21 cellular contexts compared by ENCODE assay signal in genomic region chr2:56671973-56672569, GRCh38.
A peak's percentile ranks its signal among the peaks of the same experiment; 100 is the strongest.
DNase-seq lines count a peak whose midpoint lies in the region; ATAC-seq, FAIRE-seq and TF ChIP-seq lines count a peak whose summit lies in the region.
"Had no signal": no experiment of that assay in that cellular context is flagged by ENCODE, and none has a peak within 500 bp of the region (broad histone marks: within the 10 kb centered on the region; RNA-seq: fewer than 3 reads in every experiment).

No MANE protein-coding gene starts in this region.

- H2AFZ ChIP-seq in HepG2 (ENCODE audit: low read length) = no peak overlapping the region

- no peaks in the 10 kb centered on the region for H3K79me2 ChIP-seq in HepG2 (ENCODE audit: insufficient read depth, low read length)

- H3K4me3 ChIP-seq in liver (ENCODE audit: low read depth in 1 of 3, low read length in 3 of 3) (no peak overlapping the region), HepG2 (replicated peaks in 1 of 3; ENCODE audit: insufficient read depth in 1 of 3, low read depth in 2 of 3, low read length in 3 of 3) (no peak overlapping the region)
- H3K4me3 ChIP-seq: gastrocnemius medialis, transverse colon had no signal

- no peaks in the 10 kb centered on the region for H3K36me3 Mint-ChIP-seq in stimulated activated effector memory CD8-positive, alpha-beta T cell treated with anti-CD3 and anti-CD28 coated beads, Interleukin-12 subunit alpha, Interleukin-12 subunit beta, amount 100 ng/mL, for 72 hours

- no peak for TF ChIP-seq POLR2A in HepG2 (IDR thresholded peaks at IDR 0.05; ENCODE audit: insufficient read depth in 1 of 2, low read depth in 2 of 2, low read length in 2 of 2)

- in situ Hi-C loops in HepG2 (cut with HindIII; ENCODE audit: extremely low pct_ligation_motif_present, low pct_unique_long_range_greater_than_20kb) (no loop called here), SK-MEL-5 (cut with HindIII; ENCODE audit: low pct_unique_long_range_greater_than_20kb, low sequenced_read_pairs) (no loop called here)

- no peak overlapping the region for H3K27ac Mint-ChIP-seq in stimulated activated effector memory CD8-positive, alpha-beta T cell treated with anti-CD3 and anti-CD28 coated beads, Interleukin-12 subunit alpha, Interleukin-12 subunit beta, amount 100 ng/mL, for 72 hours
- H3K27ac Mint-ChIP-seq: activated CD4-positive, alpha-beta T cell treated with anti-CD3 and anti-CD28 coated beads for 36 hours had no signal

- no peak for FAIRE-seq in HepG2 (lab: Jason Lieb, UNC)
- FAIRE-seq: endometrium had no signal

- ATAC-seq in HepG2 = no peak
- no peak for ATAC-seq in stimulated activated effector memory CD8-positive, alpha-beta T cell treated with anti-CD3 and anti-CD28 coated beads, Interleukin-12 subunit alpha, Interleukin-12 subunit beta, amount 100 ng/mL, for 72 hours
- ATAC-seq: activated CD4-positive, alpha-beta T cell treated with anti-CD3 and anti-CD28 coated beads for 36 hours; gastrocnemius medialis; right cardiac atrium; stimulated activated naive CD8-positive, alpha-beta T cell treated with anti-CD3 and anti-CD28 coated beads, Interleukin-15, Interleukin-2, amounts not matched to agents 100 U/mL and 50 U/mL, for 24 hours had no signal

- H3K4me1 ChIP-seq in liver (ENCODE audit: control insufficient read depth in 4 of 4, insufficient read depth in 4 of 4, low read length in 3 of 4) (no peaks in the 10 kb centered on the region), HepG2 (ENCODE audit: insufficient read depth, low read length) (no peaks in the 10 kb centered on the region)
- H3K4me1 ChIP-seq: transverse colon had no signal

- no peaks in the 10 kb centered on the region for H4K20me1 ChIP-seq in HepG2 (ENCODE audit: insufficient read depth, low read length)

- H3K4me3 Mint-ChIP-seq in stimulated activated effector memory CD8-positive, alpha-beta T cell treated with anti-CD3 and anti-CD28 coated beads, Interleukin-12 subunit alpha, Interleukin-12 subunit beta, amount 100 ng/mL, for 72 hours = no peak overlapping the region
- H3K4me3 Mint-ChIP-seq: activated CD4-positive, alpha-beta T cell treated with anti-CD3 and anti-CD28 coated beads for 36 hours had no signal

- TF ChIP-seq RAD21 in liver (IDR thresholded peaks at IDR 0.05) (peak; percentile 70 to 77), HepG2 (CRISPR knock-in tag; IDR thresholded peaks at IDR 0.05) (no peak)

- H3K9me3 Mint-ChIP-seq in stimulated activated effector memory CD8-positive, alpha-beta T cell treated with anti-CD3 and anti-CD28 coated beads, Interleukin-12 subunit alpha, Interleukin-12 subunit beta, amount 100 ng/mL, for 72 hours = peaks cover 20% of the 10 kb centered on the region

- H3K36me3 ChIP-seq in liver (ENCODE audit: control insufficient read depth in 4 of 4, insufficient read depth in 3 of 4, low read depth in 1 of 4, low read length in 3 of 4) (no peaks in the 10 kb centered on the region), HepG2 (replicated peaks in 1 of 2; ENCODE audit: control insufficient read depth in 1 of 2, insufficient read depth in 2 of 2, low read length in 2 of 2) (no peaks in the 10 kb centered on the region)
- H3K36me3 ChIP-seq: gastrocnemius medialis, transverse colon had no signal

- WGBS in liver = 59% methylated on average over 5 of the region's 5 CpGs
- WGBS in HepG2 (ENCODE audit: low lambda C conversion rate) = 15% methylated on average over 5 of the region's 5 CpGs

- TF ChIP-seq CTCF in liver (IDR thresholded peaks at IDR 0.05; ENCODE audit: low read depth, low read length, missing input control) = no peak
- no peak for TF ChIP-seq CTCF in HepG2 (CRISPR knock-in tag; IDR thresholded peaks at IDR 0.05)

- TF ChIP-seq EP300 in HepG2 (IDR thresholded peaks at IDR 0.05; ENCODE audit: low read depth in 2 of 2, low read length in 2 of 2) (no peak), HepG2 (CRISPR knock-in tag; IDR thresholded peaks at IDR 0.05; ENCODE audit: borderline replicate concordance) (no peak)

- no peaks in the 10 kb centered on the region for H3K4me1 Mint-ChIP-seq in stimulated activated effector memory CD8-positive, alpha-beta T cell treated with anti-CD3 and anti-CD28 coated beads, Interleukin-12 subunit alpha, Interleukin-12 subunit beta, amount 100 ng/mL, for 72 hours
- H3K4me1 Mint-ChIP-seq: activated CD4-positive, alpha-beta T cell treated with anti-CD3 and anti-CD28 coated beads for 36 hours had no signal

- H3K9me3 ChIP-seq in liver (ENCODE audit: control insufficient read depth in 4 of 4, low read length in 3 of 4) (peaks cover 0 to 4% (median 3%) of the 10 kb centered on the region in 4 donors), HepG2 (ENCODE audit: low read length) (peaks cover 86% of the 10 kb centered on the region)
- H3K9me3 ChIP-seq: gastrocnemius medialis had no signal

- H3K27ac ChIP-seq in liver (ENCODE audit: low read depth in 1 of 2, low read length in 2 of 2) (no peak overlapping the region), HepG2 (ENCODE audit: extremely low read length, insufficient read depth, low read length) (no peak overlapping the region)
- H3K27ac ChIP-seq: gastrocnemius medialis, transverse colon had no signal

- H3K4me2 ChIP-seq in HepG2 (ENCODE audit: low read depth, low read length) = no peak overlapping the region

- H3K9ac ChIP-seq in liver (ENCODE audit: low read depth in 1 of 2, low read length in 2 of 2) = no peak overlapping the region
- H3K9ac ChIP-seq in HepG2 (ENCODE audit: insufficient read depth, low read depth, low read length) = no peak overlapping the region

- H3K27me3 ChIP-seq in liver (ENCODE audit: control insufficient read depth in 4 of 4, insufficient read depth in 4 of 4, low read length in 3 of 4) (no peaks in the 10 kb centered on the region), HepG2 (ENCODE audit: control insufficient read depth in 1 of 2, insufficient read depth in 2 of 2, low read length in 2 of 2) (no peaks in the 10 kb centered on the region)
- H3K27me3 ChIP-seq: gastrocnemius medialis, transverse colon had no signal

- CTCF ChIA-PET in HepG2 (lab: Yijun Ruan, JAX; ENCODE audit: low intra/inter-chr PET ratio, low total read pairs) = no interaction called here

- DNase-seq in HepG2 (ENCODE audit: low spot score) = no peak
- DNase-seq in SK-MEL-5 (ENCODE audit: low read depth, low spot score) = peak; percentile 30
- peak; percentile 27 for DNase-seq in fibroblast of peridontal ligament (ENCODE audit: extremely low read depth)
- DNase-seq in D341Med (ENCODE audit: low spot score) = no peak
- DNase-seq in stimulated activated effector memory CD8-positive, alpha-beta T cell treated with anti-CD3 and anti-CD28 coated beads, Interleukin-12 subunit alpha, Interleukin-12 subunit beta, amount 100 ng/mL, for 72 hours (ENCODE audit: low spot score in 2 of 2) = no peak
- DNase-seq in islet precursor cell = no peak
- DNase-seq in activated T-cell treated with anti-CD3 and anti-CD28 coated beads for 4 hours = no peak
- DNase-seq: activated CD4-positive, alpha-beta T cell treated with anti-CD3 and anti-CD28 coated beads for 36 hours; activated CD8-positive, alpha-beta memory T cell treated with anti-CD3 and anti-CD28 coated beads, Interleukin-2, amount 50 U/mL, for 48 hours; activated gamma-delta T cell treated with Interleukin-2 at 50 U/mL for 16 hours; amygdala; gastrocnemius medialis; H7; NCI-H2081; occipital lobe; stimulated activated naive CD8-positive, alpha-beta T cell treated with anti-CD3 and anti-CD28 coated beads, Interleukin-15, Interleukin-2, amounts not matched to agents 100 U/mL and 50 U/mL, for 24 hours; T-helper 9 cell; transverse colon had no signal

- POLR2A ChIA-PET in HepG2 (lab: Yijun Ruan, JAX) = no interaction called here

- intact Hi-C loops in HepG2 (cut with micrococcal nuclease; ENCODE audit: unreplicated experiment) = no loop called here

- BruUV-seq in HepG2 (replicated peaks; lab: Mats Ljungman, UMichigan) = no TSS peak

TF ChIP-seq in liver, 16 proteins besides CTCF, POLR2A, EP300 and RAD21 (continues in another document):
- TF ChIP-seq RXRA (IDR thresholded peaks at IDR 0.05) = no peak

TF ChIP-seq in HepG2, 621 proteins besides CTCF, POLR2A, EP300 and RAD21 (continues in another document):
- TF ChIP-seq RFX1 (IDR thresholded peaks at IDR 0.05) = no peak
- no peak for TF ChIP-seq HNRNPK (IDR thresholded peaks at IDR 0.05; ENCODE audit: low read depth, low read length, poor library complexity, severe bottlenecking)
- no peak for TF ChIP-seq ERF (CRISPR knock-in tag; IDR thresholded peaks at IDR 0.05)
- no peak for TF ChIP-seq ZNF326 (CRISPR knock-in tag; IDR thresholded peaks at IDR 0.05; ENCODE audit: borderline replicate concordance)
- no peak for TF ChIP-seq CBX1 (IDR thresholded peaks at IDR 0.05; ENCODE audit: low read depth)
- TF ChIP-seq NFRKB (IDR thresholded peaks at IDR 0.05) = no peak

Comparison
In these comparisons a context has a peak if more than half of its experiments do, and no peak if none do; other contexts are left out.
1. DNase-seq: peak in SK-MEL-5 (single experiment) and fibroblast of peridontal ligament (single experiment); none in HepG2 (single experiment), D341Med (single experiment), stimulated activated effector memory CD8-positive, alpha-beta T cell treated with anti-CD3 and anti-CD28 coated beads, Interleukin-12 subunit alpha, Interleukin-12 subunit beta, amount 100 ng/mL, for 72 hours (0 of 2), islet precursor cell (single experiment) and activated T-cell treated with anti-CD3 and anti-CD28 coated beads for 4 hours (single experiment).